ENCODE assay signal across 23 cellular contexts in the genomic region with DNA sequence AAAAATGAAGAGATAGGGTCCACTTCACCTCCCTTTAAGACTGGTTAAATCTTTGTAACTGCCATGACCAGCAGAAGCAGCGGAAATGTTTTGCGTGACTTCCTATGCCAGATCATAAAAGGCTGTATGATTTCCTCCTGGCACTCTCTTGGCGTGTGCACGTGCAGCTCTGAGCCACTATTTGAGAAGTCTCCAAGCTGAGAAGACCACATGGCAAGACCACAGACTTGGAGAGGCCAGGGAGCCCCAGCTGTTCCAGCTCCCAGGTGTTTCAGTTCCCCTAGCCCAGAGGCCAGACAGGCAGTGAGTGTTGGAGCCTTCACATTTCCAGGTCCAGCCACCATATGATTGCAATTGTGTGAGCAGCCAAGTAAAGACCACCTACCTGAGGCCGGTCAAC.
"Had no signal": no experiment of that assay in that cellular context is flagged by ENCODE, and none has a peak within 500 bp of the region (broad histone marks: within the 10 kb centered on the region; RNA-seq: fewer than 3 reads in every experiment).

No MANE protein-coding gene starts in this region.

- H3K4me3 ChIP-seq: colonic mucosa, esophagus squamous epithelium, gastroesophageal sphincter, hepatocyte, left ventricle myocardium inferior, lung, psoas muscle, right lobe of liver, spleen, stomach, thoracic aorta, transverse colon had no signal

- H3K4me2 ChIP-seq: hepatocyte had no signal

- DNase-seq: colonic mucosa; dermis blood vessel endothelial cell; esophagus squamous epithelium; foreskin fibroblast; kidney; left cardiac atrium; left ventricle myocardium inferior; mesenchymal stem cell; midbrain; naive B cell; nephron progenitor cell; psoas muscle; retina; right lobe of liver; spleen; stimulated activated naive CD4-positive, alpha-beta T cell; stomach; substantia nigra; transverse colon had no signal

- H2AFZ ChIP-seq: hepatocyte had no signal

- H3K27me3 ChIP-seq: colonic mucosa, esophagus squamous epithelium, gastroesophageal sphincter, hepatocyte, right lobe of liver, spleen, stomach, transverse colon had no signal

- H3K27ac ChIP-seq: colonic mucosa, esophagus squamous epithelium, gastroesophageal sphincter, hepatocyte, left ventricle myocardium inferior, psoas muscle, right lobe of liver, spleen, stomach, thoracic aorta, transverse colon had no signal

- H3K4me1 ChIP-seq: colonic mucosa, esophagus squamous epithelium, gastroesophageal sphincter, right lobe of liver, spleen, stomach, transverse colon had no signal

- H3K79me2 ChIP-seq: hepatocyte had no signal

- H3K36me3 ChIP-seq: colonic mucosa, esophagus squamous epithelium, gastroesophageal sphincter, left ventricle myocardium inferior, right lobe of liver, spleen, stomach, thoracic aorta, transverse colon had no signal

- H3K9me3 ChIP-seq: colonic mucosa, esophagus squamous epithelium, gastroesophageal sphincter, left ventricle myocardium inferior, psoas muscle, right lobe of liver, spleen, stomach, thoracic aorta, transverse colon had no signal
